In the genomic region with DNA sequence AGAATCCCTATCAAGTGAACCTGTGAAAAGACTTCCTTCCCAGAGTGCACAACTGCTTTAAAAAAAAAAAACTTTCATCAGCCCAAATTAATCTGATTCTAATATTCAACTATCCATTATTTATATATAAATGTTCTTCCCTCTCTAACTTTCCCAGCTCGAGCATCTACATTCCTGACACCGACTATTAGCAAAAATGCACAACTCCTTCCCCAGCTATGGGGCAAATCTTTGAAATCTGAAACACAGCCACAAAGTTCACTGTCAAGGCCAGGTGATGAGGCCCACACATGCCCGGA, we compare ENCODE assay signal across 1 cellular context.
A peak's percentile ranks its signal among the peaks of the same experiment; 100 is the strongest.
TF ChIP-seq lines count a peak whose summit lies in the region.

No MANE protein-coding gene starts in this region.

TF ChIP-seq in HepG2, 621 proteins besides CTCF, POLR2A, EP300 and RAD21 (continued from another document and continues in another):
- TF ChIP-seq, protein P1, sequence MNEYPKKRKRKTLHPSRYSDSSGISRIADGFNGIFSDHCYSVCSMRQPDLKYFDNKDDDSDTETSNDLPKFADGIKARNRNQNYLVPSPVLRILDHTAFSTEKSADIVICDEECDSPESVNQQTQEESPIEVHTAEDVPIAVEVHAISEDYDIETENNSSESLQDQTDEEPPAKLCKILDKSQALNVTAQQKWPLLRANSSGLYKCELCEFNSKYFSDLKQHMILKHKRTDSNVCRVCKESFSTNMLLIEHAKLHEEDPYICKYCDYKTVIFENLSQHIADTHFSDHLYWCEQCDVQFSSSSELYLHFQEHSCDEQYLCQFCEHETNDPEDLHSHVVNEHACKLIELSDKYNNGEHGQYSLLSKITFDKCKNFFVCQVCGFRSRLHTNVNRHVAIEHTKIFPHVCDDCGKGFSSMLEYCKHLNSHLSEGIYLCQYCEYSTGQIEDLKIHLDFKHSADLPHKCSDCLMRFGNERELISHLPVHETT (CRISPR knock-in tag; conservative IDR thresholded peaks at IDR 0.05): no peak
- TF ChIP-seq, protein P2, sequence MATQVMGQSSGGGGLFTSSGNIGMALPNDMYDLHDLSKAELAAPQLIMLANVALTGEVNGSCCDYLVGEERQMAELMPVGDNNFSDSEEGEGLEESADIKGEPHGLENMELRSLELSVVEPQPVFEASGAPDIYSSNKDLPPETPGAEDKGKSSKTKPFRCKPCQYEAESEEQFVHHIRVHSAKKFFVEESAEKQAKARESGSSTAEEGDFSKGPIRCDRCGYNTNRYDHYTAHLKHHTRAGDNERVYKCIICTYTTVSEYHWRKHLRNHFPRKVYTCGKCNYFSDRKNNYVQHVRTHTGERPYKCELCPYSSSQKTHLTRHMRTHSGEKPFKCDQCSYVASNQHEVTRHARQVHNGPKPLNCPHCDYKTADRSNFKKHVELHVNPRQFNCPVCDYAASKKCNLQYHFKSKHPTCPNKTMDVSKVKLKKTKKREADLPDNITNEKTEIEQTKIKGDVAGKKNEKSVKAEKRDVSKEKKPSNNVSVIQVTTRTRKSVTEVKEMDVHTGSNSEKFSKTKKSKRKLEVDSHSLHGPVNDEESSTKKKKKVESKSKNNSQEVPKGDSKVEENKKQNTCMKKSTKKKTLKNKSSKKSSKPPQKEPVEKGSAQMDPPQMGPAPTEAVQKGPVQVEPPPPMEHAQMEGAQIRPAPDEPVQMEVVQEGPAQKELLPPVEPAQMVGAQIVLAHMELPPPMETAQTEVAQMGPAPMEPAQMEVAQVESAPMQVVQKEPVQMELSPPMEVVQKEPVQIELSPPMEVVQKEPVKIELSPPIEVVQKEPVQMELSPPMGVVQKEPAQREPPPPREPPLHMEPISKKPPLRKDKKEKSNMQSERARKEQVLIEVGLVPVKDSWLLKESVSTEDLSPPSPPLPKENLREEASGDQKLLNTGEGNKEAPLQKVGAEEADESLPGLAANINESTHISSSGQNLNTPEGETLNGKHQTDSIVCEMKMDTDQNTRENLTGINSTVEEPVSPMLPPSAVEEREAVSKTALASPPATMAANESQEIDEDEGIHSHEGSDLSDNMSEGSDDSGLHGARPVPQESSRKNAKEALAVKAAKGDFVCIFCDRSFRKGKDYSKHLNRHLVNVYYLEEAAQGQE (IDR thresholded peaks at IDR 0.05; ENCODE audit: borderline replicate concordance in 1 of 2, low read depth in 1 of 2, low read length in 2 of 2): no peak
- TF ChIP-seq, protein P3, sequence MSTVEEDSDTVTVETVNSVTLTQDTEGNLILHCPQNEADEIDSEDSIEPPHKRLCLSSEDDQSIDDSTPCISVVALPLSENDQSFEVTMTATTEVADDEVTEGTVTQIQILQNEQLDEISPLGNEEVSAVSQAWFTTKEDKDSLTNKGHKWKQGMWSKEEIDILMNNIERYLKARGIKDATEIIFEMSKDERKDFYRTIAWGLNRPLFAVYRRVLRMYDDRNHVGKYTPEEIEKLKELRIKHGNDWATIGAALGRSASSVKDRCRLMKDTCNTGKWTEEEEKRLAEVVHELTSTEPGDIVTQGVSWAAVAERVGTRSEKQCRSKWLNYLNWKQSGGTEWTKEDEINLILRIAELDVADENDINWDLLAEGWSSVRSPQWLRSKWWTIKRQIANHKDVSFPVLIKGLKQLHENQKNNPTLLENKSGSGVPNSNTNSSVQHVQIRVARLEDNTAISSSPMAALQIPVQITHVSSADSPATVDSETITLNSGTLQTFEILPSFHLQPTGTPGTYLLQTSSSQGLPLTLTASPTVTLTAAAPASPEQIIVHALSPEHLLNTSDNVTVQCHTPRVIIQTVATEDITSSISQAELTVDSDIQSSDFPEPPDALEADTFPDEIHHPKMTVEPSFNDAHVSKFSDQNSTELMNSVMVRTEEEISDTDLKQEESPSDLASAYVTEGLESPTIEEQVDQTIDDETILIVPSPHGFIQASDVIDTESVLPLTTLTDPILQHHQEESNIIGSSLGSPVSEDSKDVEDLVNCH (CRISPR knock-in tag; IDR thresholded peaks at IDR 0.05): no peak
- no peak for TF ChIP-seq TAF1 (CRISPR knock-in tag; IDR thresholded peaks at IDR 0.05)
- TF ChIP-seq ZNF350 (CRISPR knock-in tag; IDR thresholded peaks at IDR 0.05; ENCODE audit: borderline replicate concordance, low read depth): no peak
- TF ChIP-seq DZIP1 (CRISPR knock-in tag; IDR thresholded peaks at IDR 0.05): no peak
- TF ChIP-seq HBP1 (CRISPR knock-in tag; IDR thresholded peaks at IDR 0.05; ENCODE audit: low read depth): no peak
- no peak for TF ChIP-seq HNRNPUL1 (IDR thresholded peaks at IDR 0.05; ENCODE audit: low read depth, low read length)
- TF ChIP-seq HDAC1 (CRISPR knock-in tag; IDR thresholded peaks at IDR 0.05): peak; percentile 27; the same call in 1 of the 2 replicates
- no peak for TF ChIP-seq ZNF317 (CRISPR knock-in tag; IDR thresholded peaks at IDR 0.05)
- peak; percentile 15; the same call in 1 of the 2 replicates for TF ChIP-seq SIN3B (IDR thresholded peaks at IDR 0.05; ENCODE audit: low read length)
- TF ChIP-seq FOXP4 (CRISPR knock-in tag; IDR thresholded peaks at IDR 0.05): no peak; the same call in 1 of the 2 replicates
- TF ChIP-seq SAP130 (CRISPR knock-in tag; IDR thresholded peaks at IDR 0.05; ENCODE audit: low read depth): no peak
- TF ChIP-seq ZMYM4 (CRISPR knock-in tag; IDR thresholded peaks at IDR 0.05): no peak
- no peak for TF ChIP-seq ZNF777 (CRISPR knock-in tag; IDR thresholded peaks at IDR 0.05)
- no peak for TF ChIP-seq HHEX (CRISPR knock-in tag; IDR thresholded peaks at IDR 0.05)
- TF ChIP-seq KMT2B (CRISPR knock-in tag; IDR thresholded peaks at IDR 0.05): no peak
- no peak for TF ChIP-seq ZNF292 (CRISPR knock-in tag; IDR thresholded peaks at IDR 0.05; ENCODE audit: borderline replicate concordance, low read depth)
- TF ChIP-seq U2AF1 (optimal IDR thresholded peaks at IDR 0.05; ENCODE audit: low read depth, low read length): no peak
- no peak for TF ChIP-seq ZNF629 (CRISPR knock-in tag; conservative IDR thresholded peaks at IDR 0.05)
- TF ChIP-seq, protein P4, sequence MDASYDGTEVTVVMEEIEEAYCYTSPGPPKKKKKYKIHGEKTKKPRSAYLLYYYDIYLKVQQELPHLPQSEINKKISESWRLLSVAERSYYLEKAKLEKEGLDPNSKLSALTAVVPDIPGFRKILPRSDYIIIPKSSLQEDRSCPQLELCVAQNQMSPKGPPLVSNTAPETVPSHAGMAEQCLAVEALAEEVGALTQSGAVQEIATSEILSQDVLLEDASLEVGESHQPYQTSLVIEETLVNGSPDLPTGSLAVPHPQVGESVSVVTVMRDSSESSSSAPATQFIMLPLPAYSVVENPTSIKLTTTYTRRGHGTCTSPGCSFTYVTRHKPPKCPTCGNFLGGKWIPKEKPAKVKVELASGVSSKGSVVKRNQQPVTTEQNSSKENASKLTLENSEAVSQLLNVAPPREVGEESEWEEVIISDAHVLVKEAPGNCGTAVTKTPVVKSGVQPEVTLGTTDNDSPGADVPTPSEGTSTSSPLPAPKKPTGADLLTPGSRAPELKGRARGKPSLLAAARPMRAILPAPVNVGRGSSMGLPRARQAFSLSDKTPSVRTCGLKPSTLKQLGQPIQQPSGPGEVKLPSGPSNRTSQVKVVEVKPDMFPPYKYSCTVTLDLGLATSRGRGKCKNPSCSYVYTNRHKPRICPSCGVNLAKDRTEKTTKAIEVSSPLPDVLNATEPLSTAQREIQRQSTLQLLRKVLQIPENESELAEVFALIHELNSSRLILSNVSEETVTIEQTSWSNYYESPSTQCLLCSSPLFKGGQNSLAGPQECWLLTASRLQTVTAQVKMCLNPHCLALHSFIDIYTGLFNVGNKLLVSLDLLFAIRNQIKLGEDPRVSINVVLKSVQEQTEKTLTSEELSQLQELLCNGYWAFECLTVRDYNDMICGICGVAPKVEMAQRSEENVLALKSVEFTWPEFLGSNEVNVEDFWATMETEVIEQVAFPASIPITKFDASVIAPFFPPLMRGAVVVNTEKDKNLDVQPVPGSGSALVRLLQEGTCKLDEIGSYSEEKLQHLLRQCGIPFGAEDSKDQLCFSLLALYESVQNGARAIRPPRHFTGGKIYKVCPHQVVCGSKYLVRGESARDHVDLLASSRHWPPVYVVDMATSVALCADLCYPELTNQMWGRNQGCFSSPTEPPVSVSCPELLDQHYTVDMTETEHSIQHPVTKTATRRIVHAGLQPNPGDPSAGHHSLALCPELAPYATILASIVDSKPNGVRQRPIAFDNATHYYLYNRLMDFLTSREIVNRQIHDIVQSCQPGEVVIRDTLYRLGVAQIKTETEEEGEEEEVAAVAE (CRISPR knock-in tag; IDR thresholded peaks at IDR 0.05; ENCODE audit: borderline replicate concordance): no peak
- TF ChIP-seq ZNF205 (CRISPR knock-in tag; IDR thresholded peaks at IDR 0.05): no peak
- no peak for TF ChIP-seq MED8 (CRISPR knock-in tag; IDR thresholded peaks at IDR 0.05; ENCODE audit: insufficient replicate concordance)
- no peak for TF ChIP-seq KDM4B (CRISPR knock-in tag; IDR thresholded peaks at IDR 0.05)
- TF ChIP-seq STAT5B (CRISPR knock-in tag; IDR thresholded peaks at IDR 0.05): no peak
- no peak for TF ChIP-seq ERF (CRISPR knock-in tag; IDR thresholded peaks at IDR 0.05)
- TF ChIP-seq NRL (CRISPR knock-in tag; IDR thresholded peaks at IDR 0.05; ENCODE audit: borderline replicate concordance): no peak
- TF ChIP-seq ZNF24 (IDR thresholded peaks at IDR 0.05): no peak
- no peak for TF ChIP-seq YY1 (IDR thresholded peaks at IDR 0.05; ENCODE audit: insufficient read depth, insufficient replicate concordance, low read depth, low read length)
- no peak for TF ChIP-seq CREM (IDR thresholded peaks at IDR 0.05)
- no peak for TF ChIP-seq CREM (CRISPR knock-in tag; IDR thresholded peaks at IDR 0.05)
- no peak for TF ChIP-seq ZNF263 (CRISPR knock-in tag; IDR thresholded peaks at IDR 0.05)
- TF ChIP-seq NR2F2 (IDR thresholded peaks at IDR 0.05; ENCODE audit: borderline replicate concordance, low read depth): peak; percentile 45; the same call in 1 of the 2 replicates
- TF ChIP-seq, protein P5, sequence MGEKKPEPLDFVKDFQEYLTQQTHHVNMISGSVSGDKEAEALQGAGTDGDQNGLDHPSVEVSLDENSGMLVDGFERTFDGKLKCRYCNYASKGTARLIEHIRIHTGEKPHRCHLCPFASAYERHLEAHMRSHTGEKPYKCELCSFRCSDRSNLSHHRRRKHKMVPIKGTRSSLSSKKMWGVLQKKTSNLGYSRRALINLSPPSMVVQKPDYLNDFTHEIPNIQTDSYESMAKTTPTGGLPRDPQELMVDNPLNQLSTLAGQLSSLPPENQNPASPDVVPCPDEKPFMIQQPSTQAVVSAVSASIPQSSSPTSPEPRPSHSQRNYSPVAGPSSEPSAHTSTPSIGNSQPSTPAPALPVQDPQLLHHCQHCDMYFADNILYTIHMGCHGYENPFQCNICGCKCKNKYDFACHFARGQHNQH (CRISPR knock-in tag; IDR thresholded peaks at IDR 0.05): peak; percentile 72; the same call in 1 of the 2 replicates
- no peak for TF ChIP-seq JARID2 (CRISPR knock-in tag; IDR thresholded peaks at IDR 0.05; ENCODE audit: insufficient replicate concordance)
- no peak for TF ChIP-seq ZNF878 (CRISPR knock-in tag; IDR thresholded peaks at IDR 0.05)
- TF ChIP-seq ZNF484 (CRISPR knock-in tag; IDR thresholded peaks at IDR 0.05; ENCODE audit: borderline replicate concordance, low read depth): no peak
- no peak for TF ChIP-seq FOSL1 (CRISPR knock-in tag; IDR thresholded peaks at IDR 0.05; ENCODE audit: borderline replicate concordance)
- no peak for TF ChIP-seq ZNF780A (CRISPR knock-in tag; IDR thresholded peaks at IDR 0.05)
- peak; percentile 14; the same call in 1 of the 2 replicates for TF ChIP-seq KDM6A (CRISPR knock-in tag; IDR thresholded peaks at IDR 0.05; ENCODE audit: low read depth)
- TF ChIP-seq, protein P6, sequence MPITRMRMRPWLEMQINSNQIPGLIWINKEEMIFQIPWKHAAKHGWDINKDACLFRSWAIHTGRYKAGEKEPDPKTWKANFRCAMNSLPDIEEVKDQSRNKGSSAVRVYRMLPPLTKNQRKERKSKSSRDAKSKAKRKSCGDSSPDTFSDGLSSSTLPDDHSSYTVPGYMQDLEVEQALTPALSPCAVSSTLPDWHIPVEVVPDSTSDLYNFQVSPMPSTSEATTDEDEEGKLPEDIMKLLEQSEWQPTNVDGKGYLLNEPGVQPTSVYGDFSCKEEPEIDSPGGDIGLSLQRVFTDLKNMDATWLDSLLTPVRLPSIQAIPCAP (CRISPR knock-in tag; IDR thresholded peaks at IDR 0.05; ENCODE audit: low read depth): no peak
- TF ChIP-seq KAT2B (IDR thresholded peaks at IDR 0.05; ENCODE audit: borderline replicate concordance, low read depth, low read length): no peak
- TF ChIP-seq RCOR2 (CRISPR knock-in tag; IDR thresholded peaks at IDR 0.05): peak; percentile 35; the same call in 1 of the 2 replicates
